Comparison of ENCODE assay signal across 1 cellular context in the genomic region with DNA sequence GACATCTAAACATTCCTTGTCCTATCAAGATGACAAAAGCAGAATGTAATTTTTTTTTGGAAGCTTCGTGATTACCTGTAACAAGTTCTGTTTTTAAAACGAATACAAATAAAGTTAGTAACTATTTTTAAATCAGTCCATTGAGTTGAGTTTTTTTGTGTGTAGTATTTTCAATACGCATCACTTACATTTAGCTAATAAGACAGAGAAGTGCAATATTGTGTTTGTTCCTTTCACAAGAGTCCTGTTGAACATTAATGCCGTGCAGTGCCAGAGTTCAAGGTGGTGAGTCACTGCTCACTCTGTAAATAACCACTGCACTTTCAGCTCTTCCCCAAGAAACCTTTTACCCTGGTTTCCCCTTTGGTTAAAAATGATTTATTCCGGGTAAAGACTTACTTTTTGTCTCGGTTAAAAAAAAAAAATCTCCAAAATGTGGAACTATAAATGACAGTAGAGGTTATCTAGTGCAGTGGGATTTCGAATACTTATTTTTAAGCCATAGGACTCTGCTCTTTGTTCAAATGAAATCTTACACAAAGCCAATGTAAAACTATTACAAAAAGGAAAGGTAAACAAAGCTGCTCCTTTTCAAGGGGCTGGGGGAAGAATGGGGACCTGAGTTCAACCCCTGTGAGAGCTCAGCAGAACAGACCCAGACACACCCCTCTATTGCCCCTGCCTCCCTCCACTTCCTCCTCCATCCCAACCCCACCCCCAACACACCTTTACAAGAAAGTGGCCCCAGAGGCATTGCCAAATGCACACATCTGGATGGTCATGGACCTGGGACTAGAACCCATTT.
TF ChIP-seq lines count a peak whose summit lies in the region.

No MANE protein-coding gene starts in this region.

TF ChIP-seq in H1, 55 proteins besides CTCF, POLR2A, EP300 and RAD21:
- no peak for TF ChIP-seq GTF2F1 (IDR thresholded peaks at IDR 0.05; ENCODE audit: borderline replicate concordance, low read depth, low read length)
- TF ChIP-seq SP2 (IDR thresholded peaks at IDR 0.05; ENCODE audit: low read length), result no peak
- TF ChIP-seq FOSL1 (IDR thresholded peaks at IDR 0.05; ENCODE audit: insufficient read depth, low read depth, low read length), result no peak
- no peak for TF ChIP-seq KDM4A (IDR thresholded peaks at IDR 0.05; ENCODE audit: low read depth, low read length, severe bottlenecking)
- TF ChIP-seq CTBP2 (IDR thresholded peaks at IDR 0.05; ENCODE audit: borderline replicate concordance, insufficient read depth, insufficient read length, low read length), result no peak
- no peak for TF ChIP-seq TCF12 (IDR thresholded peaks at IDR 0.05; ENCODE audit: low read depth, low read length)
- TF ChIP-seq TEAD4 (IDR thresholded peaks at IDR 0.05; ENCODE audit: low read depth, low read length), result no peak
- no peak for TF ChIP-seq TAF7 (optimal IDR thresholded peaks at IDR 0.05; ENCODE audit: borderline replicate concordance, low read depth, low read length)
- no peak for TF ChIP-seq ASH2L (IDR thresholded peaks at IDR 0.05; ENCODE audit: low read length)
- no peak for TF ChIP-seq SRF (IDR thresholded peaks at IDR 0.05; ENCODE audit: low read depth, low read length)
- TF ChIP-seq POU5F1 (IDR thresholded peaks at IDR 0.05; ENCODE audit: low read depth, low read length), result no peak
- no peak for TF ChIP-seq TAF1 (IDR thresholded peaks at IDR 0.05; ENCODE audit: low read depth, low read length)
- no peak for TF ChIP-seq CHD2 (IDR thresholded peaks at IDR 0.05; ENCODE audit: low read length)
- TF ChIP-seq RBBP5 (IDR thresholded peaks at IDR 0.05; ENCODE audit: borderline replicate concordance, low read depth, low read length), result no peak
- TF ChIP-seq TBP (IDR thresholded peaks at IDR 0.05; ENCODE audit: low read depth, low read length), result no peak
- TF ChIP-seq GABPA (IDR thresholded peaks at IDR 0.05; ENCODE audit: borderline replicate concordance, insufficient read depth, low read length), result no peak
- TF ChIP-seq CBX8 (IDR thresholded peaks at IDR 0.05; ENCODE audit: borderline replicate concordance, low read depth, low read length), result no peak
